Comparison of ENCODE assay signal across 8 cellular contexts in the genomic region with DNA sequence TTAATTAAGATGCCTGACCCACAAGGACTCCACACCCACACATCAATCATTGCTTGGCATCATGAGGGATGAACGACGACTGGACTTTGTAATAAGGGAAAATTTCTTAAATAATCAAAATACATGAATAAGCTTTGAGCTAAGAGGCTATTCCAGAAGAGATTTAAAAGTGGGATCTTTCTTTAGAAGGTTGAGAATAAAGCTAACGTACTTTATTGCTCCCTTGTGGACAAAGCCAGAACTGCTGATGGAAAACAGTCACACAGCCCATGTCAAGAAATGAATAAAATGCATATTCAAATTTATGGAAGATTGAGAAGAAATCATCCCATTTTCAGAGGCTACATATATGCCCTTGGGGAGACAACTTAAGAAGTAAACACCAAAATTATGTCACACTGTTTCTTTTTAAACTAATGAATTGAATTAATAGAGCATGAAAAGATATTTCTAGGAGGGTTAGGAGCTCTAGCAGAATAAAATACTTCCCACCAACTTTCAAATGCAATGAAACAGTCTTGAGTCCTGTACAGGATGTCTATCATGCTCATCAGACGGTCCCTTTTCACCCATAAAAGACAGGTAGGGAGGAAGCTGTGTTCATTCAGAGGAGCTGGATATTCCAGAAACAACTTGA.
A peak's percentile ranks its signal among the peaks of the same experiment; 100 is the strongest.
DNase-seq lines count a peak whose midpoint lies in the region; ATAC-seq and TF ChIP-seq lines count a peak whose summit lies in the region.

No MANE protein-coding gene starts in this region.

- H3K9me3 ChIP-seq in breast epithelium, result no peaks in the 10 kb centered on the region
- no peaks in the 10 kb centered on the region for H3K9me3 ChIP-seq in liver (ENCODE audit: control insufficient read depth in 4 of 4, low read length in 3 of 4)

- no peaks in the 10 kb centered on the region for H3K4me1 ChIP-seq in breast epithelium
- H3K4me1 ChIP-seq in liver (ENCODE audit: control insufficient read depth in 4 of 4, insufficient read depth in 4 of 4, low read length in 3 of 4), result no peaks in the 10 kb centered on the region

- WGBS in liver, result 75% methylated on average over 4 of the region's 4 CpGs

- peak; percentile 53 to 69 for TF ChIP-seq RAD21 in liver (IDR thresholded peaks at IDR 0.05)

- H3K27ac ChIP-seq in breast epithelium (no peak overlapping the region), liver (ENCODE audit: low read depth in 1 of 2, low read length in 2 of 2) (no peak overlapping the region)

- peak; percentile 23 for DNase-seq in stimulated activated CD4-positive, alpha-beta T cell treated with anti-CD3 and anti-CD28 coated beads, Interleukin-4, amount 100 ng/mL, for 24 hours
- no peak for DNase-seq in stimulated activated CD4-positive, alpha-beta T cell treated with anti-CD3 and anti-CD28 coated beads, Interleukin-12 subunit alpha, Interleukin-12 subunit beta, amount 100 ng/mL, for 4 hours
- DNase-seq in NCI-H2171 (lab: John Stamatoyannopoulos, UW) (peak; percentile 7), breast epithelium (ENCODE audit: low spot score in 2 of 2) (no peak)
- no peak for DNase-seq in stimulated activated naive CD4-positive, alpha-beta T cell treated with Interleukin-2 at 50 U/mL for 16 hours (lab: John Stamatoyannopoulos, UW)

- no peaks in the 10 kb centered on the region for H3K36me3 ChIP-seq in breast epithelium
- peaks cover 0 to 4% (median 0%) of the 10 kb centered on the region in 4 donors for H3K36me3 ChIP-seq in liver (ENCODE audit: control insufficient read depth in 4 of 4, insufficient read depth in 3 of 4, low read depth in 1 of 4, low read length in 3 of 4)

- H3K4me3 ChIP-seq in breast epithelium, result no peak overlapping the region
- H3K4me3 ChIP-seq in liver (ENCODE audit: low read depth in 1 of 3, low read length in 3 of 3), result no peak overlapping the region

- H3K27me3 ChIP-seq in breast epithelium, result no peaks in the 10 kb centered on the region
- no peaks in the 10 kb centered on the region for H3K27me3 ChIP-seq in liver (ENCODE audit: control insufficient read depth in 4 of 4, insufficient read depth in 4 of 4, low read length in 3 of 4)

- peak in 2 of 3 donors; percentile 27 to 57 for TF ChIP-seq CTCF in breast epithelium (IDR thresholded peaks at IDR 0.05)
- TF ChIP-seq CTCF in liver (IDR thresholded peaks at IDR 0.05; ENCODE audit: low read depth, low read length, missing input control), result peak; percentile 57

- no peak for ATAC-seq in HG02884 (IDR thresholded peaks at IDR 0.05; ENCODE audit: unreplicated experiment)
- ATAC-seq in HG03439 (IDR thresholded peaks at IDR 0.05; ENCODE audit: unreplicated experiment), result no peak

- no peak for TF ChIP-seq POLR2A in breast epithelium (IDR thresholded peaks at IDR 0.05)

- intact Hi-C loops in breast epithelium (cut with DNase I; ENCODE audit: low total_unique reads), result no loop called here

- H3K9ac ChIP-seq in liver (ENCODE audit: low read depth in 1 of 2, low read length in 2 of 2), result no peak overlapping the region

TF ChIP-seq in liver, 16 proteins besides CTCF, POLR2A, EP300 and RAD21:
- no peak for TF ChIP-seq JUND (IDR thresholded peaks at IDR 0.05)
- no peak for TF ChIP-seq FOXA1 (IDR thresholded peaks at IDR 0.05)
- TF ChIP-seq GABPA (IDR thresholded peaks at IDR 0.05 in 1 of 2, conservative IDR thresholded peaks at IDR 0.05 in 1 of 2), result no peak
- TF ChIP-seq, protein P1, sequence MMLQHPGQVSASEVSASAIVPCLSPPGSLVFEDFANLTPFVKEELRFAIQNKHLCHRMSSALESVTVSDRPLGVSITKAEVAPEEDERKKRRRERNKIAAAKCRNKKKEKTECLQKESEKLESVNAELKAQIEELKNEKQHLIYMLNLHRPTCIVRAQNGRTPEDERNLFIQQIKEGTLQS (IDR thresholded peaks at IDR 0.05), result no peak
- TF ChIP-seq, protein P2, sequence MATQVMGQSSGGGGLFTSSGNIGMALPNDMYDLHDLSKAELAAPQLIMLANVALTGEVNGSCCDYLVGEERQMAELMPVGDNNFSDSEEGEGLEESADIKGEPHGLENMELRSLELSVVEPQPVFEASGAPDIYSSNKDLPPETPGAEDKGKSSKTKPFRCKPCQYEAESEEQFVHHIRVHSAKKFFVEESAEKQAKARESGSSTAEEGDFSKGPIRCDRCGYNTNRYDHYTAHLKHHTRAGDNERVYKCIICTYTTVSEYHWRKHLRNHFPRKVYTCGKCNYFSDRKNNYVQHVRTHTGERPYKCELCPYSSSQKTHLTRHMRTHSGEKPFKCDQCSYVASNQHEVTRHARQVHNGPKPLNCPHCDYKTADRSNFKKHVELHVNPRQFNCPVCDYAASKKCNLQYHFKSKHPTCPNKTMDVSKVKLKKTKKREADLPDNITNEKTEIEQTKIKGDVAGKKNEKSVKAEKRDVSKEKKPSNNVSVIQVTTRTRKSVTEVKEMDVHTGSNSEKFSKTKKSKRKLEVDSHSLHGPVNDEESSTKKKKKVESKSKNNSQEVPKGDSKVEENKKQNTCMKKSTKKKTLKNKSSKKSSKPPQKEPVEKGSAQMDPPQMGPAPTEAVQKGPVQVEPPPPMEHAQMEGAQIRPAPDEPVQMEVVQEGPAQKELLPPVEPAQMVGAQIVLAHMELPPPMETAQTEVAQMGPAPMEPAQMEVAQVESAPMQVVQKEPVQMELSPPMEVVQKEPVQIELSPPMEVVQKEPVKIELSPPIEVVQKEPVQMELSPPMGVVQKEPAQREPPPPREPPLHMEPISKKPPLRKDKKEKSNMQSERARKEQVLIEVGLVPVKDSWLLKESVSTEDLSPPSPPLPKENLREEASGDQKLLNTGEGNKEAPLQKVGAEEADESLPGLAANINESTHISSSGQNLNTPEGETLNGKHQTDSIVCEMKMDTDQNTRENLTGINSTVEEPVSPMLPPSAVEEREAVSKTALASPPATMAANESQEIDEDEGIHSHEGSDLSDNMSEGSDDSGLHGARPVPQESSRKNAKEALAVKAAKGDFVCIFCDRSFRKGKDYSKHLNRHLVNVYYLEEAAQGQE (IDR thresholded peaks at IDR 0.05), result no peak
- no peak for TF ChIP-seq NR2F2 (IDR thresholded peaks at IDR 0.05)
- no peak for TF ChIP-seq TAF1 (conservative IDR thresholded peaks at IDR 0.05)
- TF ChIP-seq HNF4G (IDR thresholded peaks at IDR 0.05), result no peak
- TF ChIP-seq SP1 (IDR thresholded peaks at IDR 0.05), result no peak
- TF ChIP-seq HNF4A (conservative IDR thresholded peaks at IDR 0.05), result no peak
- TF ChIP-seq, protein P3, sequence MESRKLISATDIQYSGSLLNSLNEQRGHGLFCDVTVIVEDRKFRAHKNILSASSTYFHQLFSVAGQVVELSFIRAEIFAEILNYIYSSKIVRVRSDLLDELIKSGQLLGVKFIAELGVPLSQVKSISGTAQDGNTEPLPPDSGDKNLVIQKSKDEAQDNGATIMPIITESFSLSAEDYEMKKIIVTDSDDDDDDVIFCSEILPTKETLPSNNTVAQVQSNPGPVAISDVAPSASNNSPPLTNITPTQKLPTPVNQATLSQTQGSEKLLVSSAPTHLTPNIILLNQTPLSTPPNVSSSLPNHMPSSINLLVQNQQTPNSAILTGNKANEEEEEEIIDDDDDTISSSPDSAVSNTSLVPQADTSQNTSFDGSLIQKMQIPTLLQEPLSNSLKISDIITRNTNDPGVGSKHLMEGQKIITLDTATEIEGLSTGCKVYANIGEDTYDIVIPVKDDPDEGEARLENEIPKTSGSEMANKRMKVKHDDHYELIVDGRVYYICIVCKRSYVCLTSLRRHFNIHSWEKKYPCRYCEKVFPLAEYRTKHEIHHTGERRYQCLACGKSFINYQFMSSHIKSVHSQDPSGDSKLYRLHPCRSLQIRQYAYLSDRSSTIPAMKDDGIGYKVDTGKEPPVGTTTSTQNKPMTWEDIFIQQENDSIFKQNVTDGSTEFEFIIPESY (IDR thresholded peaks at IDR 0.05), result no peak
TF ChIP-seq in liver: peak in this region for 0.

Comparison
In these comparisons a context has a peak if more than half of its experiments do, and no peak if none do; other contexts are left out.
1. DNase-seq: peak in stimulated activated CD4-positive, alpha-beta T cell treated with anti-CD3 and anti-CD28 coated beads, Interleukin-4, amount 100 ng/mL, for 24 hours (single experiment) and NCI-H2171 (single experiment); none in stimulated activated CD4-positive, alpha-beta T cell treated with anti-CD3 and anti-CD28 coated beads, Interleukin-12 subunit alpha, Interleukin-12 subunit beta, amount 100 ng/mL, for 4 hours (single experiment), breast epithelium (0 of 2) and stimulated activated naive CD4-positive, alpha-beta T cell treated with Interleukin-2 at 50 U/mL for 16 hours (single experiment).